ENCODE assay signal across 18 cellular contexts in genomic region chr3:126158016-126158911, GRCh38. TPM values are rescaled to one million over a fixed set of nuclear protein-coding genes. Genes with fewer than 3 reads are reported as not detected.
DNase-seq lines count a peak whose midpoint lies in the region; ATAC-seq, FAIRE-seq and TF ChIP-seq lines count a peak whose summit lies in the region.
"Had no signal": no experiment of that assay in that cellular context is flagged by ENCODE, and none has a peak within 500 bp of the region (broad histone marks: within the 10 kb centered on the region; RNA-seq: fewer than 3 reads in every experiment).

No MANE protein-coding gene starts in this region.

- CTCF ChIA-PET in H1 (lab: Charles Lee; ENCODE audit: partially characterized antibody) = interaction anchor here (0.9 to 2.7 kb wide), 3 partner anchors 24 to 208 kb away, joined by 4 to 12 read pairs (median 10); no protein-coding TSS in a partner anchor

- POLR2A ChIA-PET in H1 (lab: Charles Lee; ENCODE audit: partially characterized antibody) = no interaction called here

- H2BK5ac ChIP-seq in H1 (ENCODE audit: low read depth, low read length) = no peak overlapping the region; the same call in 1 of the 2 replicates

- H2AK5ac ChIP-seq in H1 (ENCODE audit: low read depth, low read length) = no peak overlapping the region

- H4K20me1 ChIP-seq in H1 (replicated peaks in 1 of 2; ENCODE audit: control insufficient read depth in 1 of 2, insufficient read depth in 2 of 2, low read length in 2 of 2) = no peaks in the 10 kb centered on the region
- no peaks in the 10 kb centered on the region for H4K20me1 ChIP-seq in osteoblast (ENCODE audit: insufficient read depth, low read length)

- H3K27ac ChIP-seq in right cardiac atrium (ENCODE audit: low read length) (no peak overlapping the region), H1 (ENCODE audit: low read depth, low read length) (no peak overlapping the region), osteoblast (ENCODE audit: low read depth, low read length) (no peak overlapping the region)

- H3K4me2 ChIP-seq in H1 (ENCODE audit: insufficient read depth in 1 of 2, low read depth in 2 of 2, low read length in 2 of 2) = no peak overlapping the region
- H3K4me2 ChIP-seq in osteoblast (ENCODE audit: insufficient read depth, low read length) = no peak overlapping the region
- H3K4me2 ChIP-seq: SK-N-SH had no signal

- TF ChIP-seq RAD21 in H1 (IDR thresholded peaks at IDR 0.05 in 1 of 2, conservative IDR thresholded peaks at IDR 0.05 in 1 of 2; ENCODE audit: low read depth in 2 of 2, low read length in 2 of 2) = no peak

- H3K79me2 ChIP-seq in H1 (ENCODE audit: control insufficient read depth in 1 of 2, insufficient read depth in 2 of 2, low read length in 2 of 2) (no peaks in the 10 kb centered on the region), osteoblast (ENCODE audit: insufficient read depth, low read length) (no peaks in the 10 kb centered on the region)

- H2BK15ac ChIP-seq in H1 (ENCODE audit: low read length) = no peak overlapping the region

- H3K27me3 ChIP-seq in right cardiac atrium (ENCODE audit: control insufficient read depth, insufficient read depth) = no peaks in the 10 kb centered on the region
- H3K27me3 ChIP-seq in H1 (replicated peaks in 1 of 4; ENCODE audit: control insufficient read depth in 3 of 4, extremely low read depth in 1 of 4, insufficient read depth in 3 of 4, low read length in 3 of 4) = no peaks in the 10 kb centered on the region
- peaks cover 21% of the 10 kb centered on the region for H3K27me3 ChIP-seq in osteoblast (ENCODE audit: insufficient read depth, low read length)

- H3K18ac ChIP-seq in H1 (ENCODE audit: extremely low read depth, low read length) = no peak overlapping the region

- no peaks in the 10 kb centered on the region; the same call in 1 of the 2 replicates for H3K23me2 ChIP-seq in H1 (ENCODE audit: low read depth, low read length)

- no peak for FAIRE-seq in H1 (lab: Jason Lieb, UNC)

- intact Hi-C loops in Right ventricle myocardium superior (cut with DNase I) (no loop called here), right cardiac atrium (cut with DNase I) (no loop called here)

- H3K9ac ChIP-seq in H1 (replicated peaks in 1 of 4; ENCODE audit: extremely low read depth in 1 of 4, low read depth in 3 of 4, low read length in 3 of 4) = no peak overlapping the region
- H3K9ac ChIP-seq: SK-N-SH had no signal

- H2BK120ac ChIP-seq in H1 (replicated peaks; ENCODE audit: low read depth, low read length) = no peak overlapping the region

- no peak for TF ChIP-seq POLR2A in H1 (IDR thresholded peaks at IDR 0.05; ENCODE audit: control extremely low read depth in 1 of 2, low read depth in 2 of 2, low read length in 2 of 2)

- no peak overlapping the region for H4K91ac ChIP-seq in H1 (replicated peaks; ENCODE audit: insufficient read length, low read length)

- no peak overlapping the region for H2AFZ ChIP-seq in H1 (ENCODE audit: low read length)
- no peak overlapping the region for H2AFZ ChIP-seq in osteoblast (ENCODE audit: low read length)

- TF ChIP-seq EP300 in H1 (IDR thresholded peaks at IDR 0.05; ENCODE audit: borderline replicate concordance in 1 of 2, low read depth in 2 of 2, low read length in 2 of 2) = no peak

- H3K4ac ChIP-seq in H1 (replicated peaks; ENCODE audit: insufficient read length, low read depth, low read length) = no peak overlapping the region

- H4K8ac ChIP-seq in H1 (ENCODE audit: extremely low read depth, insufficient read depth, low read length) = peak overlapping the region; percentile 69; the same call in 1 of the 2 replicates

- H3K36me3 ChIP-seq in H1 (ENCODE audit: control insufficient read depth in 2 of 4, insufficient read depth in 4 of 4, low read length in 3 of 4) (no peaks in the 10 kb centered on the region), osteoblast (ENCODE audit: insufficient read depth, low read length) (no peaks in the 10 kb centered on the region)

- no peak overlapping the region for H3K14ac ChIP-seq in H1 (ENCODE audit: insufficient read length)

- H3K79me1 ChIP-seq in H1 (ENCODE audit: low read depth, low read length) = no peaks in the 10 kb centered on the region

- no peak for DNase-seq in Right ventricle myocardium superior
- DNase-seq in right cardiac atrium = no peak
- DNase-seq in H1 (ENCODE audit: low read depth in 1 of 2, low spot score in 2 of 2) = no peak
- peak; percentile 38 for DNase-seq in osteoblast (ENCODE audit: insufficient read length, low spot score, missing footprints)
- no peak for DNase-seq in NCI-H446 (lab: John Stamatoyannopoulos, UW)
- DNase-seq in NCI-H2196 treated with DMSO at 0.1 percent for 48 hours (lab: John Stamatoyannopoulos, UW; ENCODE audit: unreplicated experiment) = no peak
- DNase-seq in kidney tubule cell (ENCODE audit: low spot score) = no peak
- DNase-seq: DMS 273 treated with DMSO at 0.1 percent for 48 hours, H7, NCI-H1930, NCI-H2227 treated with DMSO at 0.1 percent for 48 hours, NCI-H748 treated with DMSO at 0.1 percent for 48 hours, SK-N-SH had no signal

- no peak overlapping the region for H4K5ac ChIP-seq in H1 (ENCODE audit: insufficient read length, low read depth, low read length)

- H3K4me3 ChIP-seq in right cardiac atrium (ENCODE audit: low read length) (no peak overlapping the region), H1 (ENCODE audit: extremely low read depth in 1 of 4, insufficient read depth in 2 of 4, low read depth in 3 of 4, low read length in 4 of 4) (no peak overlapping the region), osteoblast (ENCODE audit: insufficient read depth, low read length) (no peak overlapping the region)

- H3K4me1 ChIP-seq in right cardiac atrium (ENCODE audit: control insufficient read depth, insufficient read depth, low read length) = peaks cover 2% of the 10 kb centered on the region
- H3K4me1 ChIP-seq in H1 (replicated peaks in 1 of 4; ENCODE audit: control insufficient read depth in 3 of 4, insufficient read depth in 4 of 4, low read length in 3 of 4) = no peaks in the 10 kb centered on the region
- no peaks in the 10 kb centered on the region for H3K4me1 ChIP-seq in osteoblast (ENCODE audit: insufficient read depth, low read length)

- no peak overlapping the region for H3K56ac ChIP-seq in H1 (replicated peaks; ENCODE audit: insufficient read length, low read depth, low read length)

- H3K23ac ChIP-seq in H1 (ENCODE audit: insufficient read length) = no peak overlapping the region

- H2BK12ac ChIP-seq in H1 (ENCODE audit: low read depth, low read length) = no peak overlapping the region

- 76% methylated on average over 18 of the region's 18 CpGs for WGBS in right cardiac atrium
- WGBS in H1 (ENCODE audit: extremely low coverage in 1 of 2, insufficient coverage in 1 of 2, insufficient read length in 1 of 2, insufficient replicate concordance in 2 of 2, low coverage in 1 of 2, low lambda C conversion rate in 2 of 2, missing lambda C conversion rate in 1 of 2), 2 experiments = 90% methylated on average over 18 of the region's 18 CpGs; no CpG with 5 or more reads in 1 of the 2 experiments

- peak; percentile 15 for ATAC-seq in Right ventricle myocardium superior (ENCODE audit: poor library complexity)
- ATAC-seq in right cardiac atrium = no peak
- ATAC-seq in HG03045 (IDR thresholded peaks at IDR 0.05; ENCODE audit: unreplicated experiment) = no peak
- ATAC-seq: Panc1, Right ventricle myocardium inferior had no signal

- H2BK20ac ChIP-seq in H1 (ENCODE audit: low read length) = no peak overlapping the region

- no peaks in the 10 kb centered on the region for H3K9me3 ChIP-seq in right cardiac atrium (ENCODE audit: control insufficient read depth, low read length)
- peaks cover 0 to 3% of the 10 kb centered on the region in 2 experiments; a peak in 1 of 4 replicates for H3K9me3 ChIP-seq in H1 (ENCODE audit: insufficient read depth in 2 of 2, low read depth in 1 of 2, low read length in 1 of 2)
- H3K9me3 ChIP-seq in osteoblast (ENCODE audit: low read depth, low read length) = no peaks in the 10 kb centered on the region
- H3K9me3 ChIP-seq: SK-N-SH had no signal

- TF ChIP-seq CTCF in H1 (IDR thresholded peaks at IDR 0.05; ENCODE audit: control extremely low read depth in 1 of 3, insufficient read depth in 1 of 3, low read depth in 1 of 3, low read length in 3 of 3) (no peak), osteoblast (IDR thresholded peaks at IDR 0.05; ENCODE audit: extremely low read depth, low read depth, low read length) (no peak)

TF ChIP-seq in H1, 55 proteins besides CTCF, POLR2A, EP300 and RAD21 (continues in another document):
- TF ChIP-seq SRF (IDR thresholded peaks at IDR 0.05; ENCODE audit: low read depth, low read length) = no peak
- TF ChIP-seq RBBP5 (IDR thresholded peaks at IDR 0.05; ENCODE audit: borderline replicate concordance, low read depth, low read length) = no peak
- TF ChIP-seq NRF1 (IDR thresholded peaks at IDR 0.05; ENCODE audit: low read depth, low read length) = no peak
- no peak for TF ChIP-seq TCF12 (IDR thresholded peaks at IDR 0.05; ENCODE audit: low read depth, low read length)
- no peak for TF ChIP-seq TAF1 (IDR thresholded peaks at IDR 0.05; ENCODE audit: low read depth, low read length)
- no peak for TF ChIP-seq RXRA (IDR thresholded peaks at IDR 0.05; ENCODE audit: insufficient read depth, low read depth, low read length)
- no peak for TF ChIP-seq BCL11A (IDR thresholded peaks at IDR 0.05; ENCODE audit: low read depth in 2 of 2, low read length in 2 of 2)
- TF ChIP-seq MAX (IDR thresholded peaks at IDR 0.05) = no peak
- no peak for TF ChIP-seq SIN3A (conservative IDR thresholded peaks at IDR 0.05 in 1 of 2, IDR thresholded peaks at IDR 0.05 in 1 of 2; ENCODE audit: low read depth in 1 of 2, low read length in 2 of 2)
- no peak for TF ChIP-seq YY1 (IDR thresholded peaks at IDR 0.05; ENCODE audit: low read depth, low read length)
- TF ChIP-seq HDAC6 (IDR thresholded peaks at IDR 0.05; ENCODE audit: low read depth, low read length) = no peak
- TF ChIP-seq SIX5 (IDR thresholded peaks at IDR 0.05; ENCODE audit: low read depth, low read length) = no peak

RNA-seq across cellular contexts. Expression of gene ALDH1L1, which starts 22.1 kb away (rescaled TPM):
- total RNA-seq in Right ventricle myocardium superior (21.5 TPM), right cardiac atrium (10 to 100 TPM in 2 of 4 donors, 1 to 10 TPM in 2; 7.5 to 16.3 (median 12.5) TPM), osteoblast (under 0.01 TPM in 1 of 2 replicates, not detected in the other)
- polyA plus RNA-seq in right cardiac atrium (11.0 TPM), H1 (2011; rRNA removed) (0.98 and 1.6 TPM in 2 replicates)
- total RNA-seq in H1 (2021; fragmentation: NEBNext Ultra II Directional; extraction: Animal tissue kit (Norgen Biotek cat#: 25700)) = 1.6 TPM in 2 replicates
- polyA plus RNA-seq in H1 (2011; cell fraction: cytosol; rRNA removed) = 1.5 TPM
- polyA plus RNA-seq in H1 (2011; cell fraction: nucleus; rRNA removed) = 3.1 TPM
- polyA plus RNA-seq in H1 (2012, experiment 1 of 2) = 1.1 to 1.9 TPM (median 1.5 TPM) in 4 replicates
- polyA plus RNA-seq in H1 (2012, experiment 2 of 2) = 0.80 TPM
- 0.49 TPM for polyA plus RNA-seq in H1 (2013, experiment 1 of 2)
- 0.83 TPM for polyA plus RNA-seq in H1 (2013, experiment 2 of 2)
- polyA minus RNA-seq in H1 (2011; rRNA and poly(A)+ RNA removed) = 1.7 and 2.2 TPM in 2 replicates
- 0.81 TPM for polyA minus RNA-seq in H1 (2011; cell fraction: cytosol; rRNA and poly(A)+ RNA removed)
- 5.3 TPM for polyA minus RNA-seq in H1 (2011; cell fraction: nucleus; rRNA and poly(A)+ RNA removed)
- total RNA-seq: CD8-positive, alpha-beta memory T cell had no signal
- polyA plus RNA-seq: CD8-positive, alpha-beta memory T cell; IgD-negative memory B cell; SK-N-SH had no signal
